Comparison of ENCODE assay signal across 8 cellular contexts in genomic region chr17:2398655-2399571, GRCh38. TPM values are rescaled to one million over a fixed set of nuclear protein-coding genes. Genes with fewer than 3 reads are reported as not detected.
DNase-seq lines count a peak whose midpoint lies in the region; ATAC-seq and TF ChIP-seq lines count a peak whose summit lies in the region.

No MANE protein-coding gene starts in this region.

- H3K36me3 ChIP-seq in DOHH2 (ENCODE audit: control insufficient read depth, low read length): no peaks in the 10 kb centered on the region
- no peaks in the 10 kb centered on the region for H3K36me3 ChIP-seq in mammary epithelial cell (ENCODE audit: insufficient read depth, low read length)
- H3K36me3 ChIP-seq in spleen: peaks cover 0 to 11% (median 0%) of the 10 kb centered on the region in 6 donors

- H2AFZ ChIP-seq in mammary epithelial cell (ENCODE audit: low read depth, low read length): peak overlapping the region; percentile 65

- TF ChIP-seq CTCF in DOHH2 (IDR thresholded peaks at IDR 0.05; ENCODE audit: low read depth, low read length, poor library complexity, severe bottlenecking) (no peak), WTC11 (IDR thresholded peaks at IDR 0.05) (no peak), mammary epithelial cell (conservative IDR thresholded peaks at IDR 0.05 in 1 of 2, IDR thresholded peaks at IDR 0.05 in 1 of 2; ENCODE audit: extremely low read depth in 1 of 2, insufficient read depth in 1 of 2, low read depth in 1 of 2, low read length in 2 of 2) (no peak), spleen (IDR thresholded peaks at IDR 0.05 in 8 of 11, conservative IDR thresholded peaks at IDR 0.05 in 3 of 11) (peak in 1 of 11 experiments; percentile 1)

- peak overlapping the region; percentile 98 for H3K4me3 ChIP-seq in DOHH2 (ENCODE audit: low read length)
- peak overlapping the region; percentile 54 to 81 (median 66) for H3K4me3 ChIP-seq in mammary epithelial cell (replicated peaks in 1 of 3; ENCODE audit: insufficient read depth in 1 of 3, low read depth in 2 of 3, low read length in 3 of 3)
- H3K4me3 ChIP-seq in spleen: peak overlapping the region; percentile 78 to 99 (median 93)

- WGBS in mammary epithelial cell (ENCODE audit: low coverage, missing lambda C conversion rate): 71% methylated on average over 9 of the region's 55 CpGs
- 11 to 22% (median 14%) methylated on average over 24 to 55 of the region's 55 CpGs for WGBS in spleen, 5 donors

- no peak for TF ChIP-seq POLR2A in spleen (IDR thresholded peaks at IDR 0.05)

- H3K4me1 Mint-ChIP-seq in WTC11: peaks cover 42% of the 10 kb centered on the region

- peak overlapping the region; percentile 97 for H3K9ac ChIP-seq in mammary epithelial cell (ENCODE audit: insufficient read depth, low read length)

- CTCF ChIA-PET in WTC11 (lab: Charles Lee): interaction anchor here (0.6 to 7.0 kb wide), 8 partner anchors 11 to 51 kb away, joined by 3 to 60 read pairs (median 5); no protein-coding TSS in a partner anchor
- CTCF ChIA-PET in mammary epithelial cell (lab: Charles Lee; ENCODE audit: low non-redundant PET): no interaction called here

- no peaks in the 10 kb centered on the region; the same call in 1 of the 2 replicates for H4K20me1 ChIP-seq in DOHH2 (ENCODE audit: control insufficient read depth, insufficient read depth, low read depth, low read length)
- no peaks in the 10 kb centered on the region for H4K20me1 ChIP-seq in mammary epithelial cell (ENCODE audit: insufficient read depth, low read length)

- H3K4me1 ChIP-seq in DOHH2 (ENCODE audit: control insufficient read depth, low read length): peaks cover 61% of the 10 kb centered on the region
- H3K4me1 ChIP-seq in mammary epithelial cell (ENCODE audit: insufficient read depth, low read length): peaks cover 56% of the 10 kb centered on the region
- H3K4me1 ChIP-seq in spleen: peaks cover 46 to 76% (median 72%) of the 10 kb centered on the region in 6 donors

- no peaks in the 10 kb centered on the region for H3K9me2 ChIP-seq in DOHH2 (replicated peaks; ENCODE audit: control insufficient read depth, low read length)

- POLR2A ChIA-PET in WTC11 (lab: Charles Lee): interaction anchor here (1.1 to 2.8 kb wide), 5 partner anchors 14 to 62 kb away, joined by 5 to 12 read pairs (median 6); partner anchors contain the start of genes SGSM2 and TSR1

- H3K27ac ChIP-seq in DOHH2 (ENCODE audit: low read depth, low read length): peak overlapping the region; percentile 30
- peak overlapping the region; percentile 98 for H3K27ac ChIP-seq in mammary epithelial cell (ENCODE audit: insufficient read depth, low read depth, low read length)
- H3K27ac ChIP-seq in spleen: peak overlapping the region; percentile 92 to 100 (median 98)

- peak; percentile 4 for ATAC-seq in WTC11
- no peak for ATAC-seq in GM21390 (IDR thresholded peaks at IDR 0.05; ENCODE audit: unreplicated experiment)

- H3K4me2 ChIP-seq in DOHH2 (ENCODE audit: low read length): peak overlapping the region; percentile 85
- H3K4me2 ChIP-seq in mammary epithelial cell (ENCODE audit: insufficient read depth, low read depth, low read length): peak overlapping the region; percentile 98

- H3K9me3 Mint-ChIP-seq in WTC11: no peaks in the 10 kb centered on the region

- dilution Hi-C loops in mammary epithelial cell (cut with HindIII; ENCODE audit: low sequenced_read_pairs): no loop called here

- H3K27me3 Mint-ChIP-seq in WTC11 (ENCODE audit: low read depth): 0 out of 2 replicates have a peak, but pooled peaks cover 5% of the 10 kb centered on the region

- H3K4me3 Mint-ChIP-seq in WTC11: peak overlapping the region; percentile 95

- no peaks in the 10 kb centered on the region for H3K27me3 ChIP-seq in DOHH2 (ENCODE audit: control insufficient read depth, low read length)
- H3K27me3 ChIP-seq in mammary epithelial cell (ENCODE audit: insufficient read depth, low read length): no peaks in the 10 kb centered on the region
- no peaks in the 10 kb centered on the region for H3K27me3 ChIP-seq in spleen (replicated peaks in 1 of 7)

- DNase-seq in NCI-H1436 (lab: John Stamatoyannopoulos, UW) (peak; percentile 76), WTC11 (ENCODE audit: low spot score) (peak; percentile 58), mammary epithelial cell (peak; percentile 74), iris pigment epithelial cell (ENCODE audit: low read depth) (peak; percentile 79), spleen (peak; percentile 90), mesenteric fat pad (ENCODE audit: low spot score) (no peak)

- H3K27ac Mint-ChIP-seq in WTC11: peak overlapping the region; percentile 100

- peaks cover 3% of the 10 kb centered on the region; the same call in 1 of the 2 replicates for H3F3A ChIP-seq in DOHH2 (ENCODE audit: control insufficient read depth, insufficient read depth)

- H3K79me2 ChIP-seq in DOHH2 (ENCODE audit: control insufficient read depth, low read length) (peaks cover 56% of the 10 kb centered on the region), mammary epithelial cell (ENCODE audit: insufficient read depth, low read length) (peaks cover 58% of the 10 kb centered on the region)

- intact Hi-C loops in mammary epithelial cell (cut with micrococcal nuclease) (no loop called here), spleen (cut with DNase I; ENCODE audit: low total_unique reads) (no loop called here)

- H3K9me3 ChIP-seq in DOHH2 (ENCODE audit: control insufficient read depth, insufficient read depth, low read length) (no peaks in the 10 kb centered on the region), mammary epithelial cell (replicated peaks; ENCODE audit: insufficient read depth, low read length) (no peaks in the 10 kb centered on the region), spleen (no peaks in the 10 kb centered on the region)

- in situ Hi-C loops in mammary epithelial cell (cut with MboI; ENCODE audit: low sequenced_read_pairs in 2 of 2): no loop called here

- no peaks in the 10 kb centered on the region for H3K36me3 Mint-ChIP-seq in WTC11

- no TSS peak for BruUV-seq in mammary epithelial cell (replicated peaks; lab: Mats Ljungman, UMichigan)

TF ChIP-seq in WTC11, 78 proteins besides CTCF, POLR2A, EP300 and RAD21:
- TF ChIP-seq ZMAT4 (CRISPR knock-in tag; IDR thresholded peaks at IDR 0.05) (no peak), FOXP1 (CRISPR knock-in tag; IDR thresholded peaks at IDR 0.05; ENCODE audit: borderline replicate concordance) (no peak), HMGA2 (CRISPR knock-in tag; IDR thresholded peaks at IDR 0.05) (0 out of 2 replicates have a peak, but pooled peaks have one; percentile 10), NFYB (CRISPR knock-in tag; conservative IDR thresholded peaks at IDR 0.05; ENCODE audit: low read depth) (no peak), MYBL2 (CRISPR knock-in tag; IDR thresholded peaks at IDR 0.05) (0 out of 2 replicates have a peak, but pooled peaks have one; percentile 9), ETV6 (CRISPR knock-in tag; IDR thresholded peaks at IDR 0.05) (no peak), FOXK1 (CRISPR knock-in tag; IDR thresholded peaks at IDR 0.05) (0 out of 2 replicates have a peak, but pooled peaks have one; percentile 14)

RNA-seq across cellular contexts. Expression of gene MNT, which starts 1.9 kb away (rescaled TPM):
- total RNA-seq in WTC11 (2021) (18.3 to 21.6 TPM (median 18.4 TPM) in 3 replicates), mammary epithelial cell (10 to 100 TPM in 1 of 2 donors, 1 to 10 TPM in 1; 5.5 to 32.3 TPM), spleen (10 to 100 TPM; 18.9 to 38.5 (median 28.8) TPM), mesenteric fat pad (34.9 TPM)
- polyA plus RNA-seq in mammary epithelial cell (4.1 TPM), spleen (10 to 100 TPM in 1 of 3 donors, 1 to 10 TPM in 2; 2.8 to 11.1 (median 2.8) TPM)
- 7.8 TPM for polyA minus RNA-seq in mammary epithelial cell

Comparison
In these comparisons a context has a peak if more than half of its experiments do, and no peak if none do; other contexts are left out.
1. H3K27ac ChIP-seq: peak in every context shown above with its lines; median percentile 98 in spleen; 98 in mammary epithelial cell; 30 in DOHH2.